In genomic region chr9:108956098-108956533, GRCh38 we compare ENCODE assay signal across 1 cellular context.
TF ChIP-seq lines count a peak whose summit lies in the region.

No MANE protein-coding gene starts in this region.

TF ChIP-seq in SK-N-SH, 30 proteins besides CTCF, POLR2A, EP300 and RAD21 (continued from another document):
- TF ChIP-seq PBX3 (IDR thresholded peaks at IDR 0.05) (peak; percentile 32), NFIC (IDR thresholded peaks at IDR 0.05; ENCODE audit: borderline replicate concordance) (no peak), RCOR1 (IDR thresholded peaks at IDR 0.05; ENCODE audit: low read length) (peak; percentile 39; the same call in 1 of the 2 replicates), GATA2 (CRISPR knock-in tag; IDR thresholded peaks at IDR 0.05) (peak; percentile 93)
